19 cellular contexts compared by ENCODE assay signal in the genomic region with DNA sequence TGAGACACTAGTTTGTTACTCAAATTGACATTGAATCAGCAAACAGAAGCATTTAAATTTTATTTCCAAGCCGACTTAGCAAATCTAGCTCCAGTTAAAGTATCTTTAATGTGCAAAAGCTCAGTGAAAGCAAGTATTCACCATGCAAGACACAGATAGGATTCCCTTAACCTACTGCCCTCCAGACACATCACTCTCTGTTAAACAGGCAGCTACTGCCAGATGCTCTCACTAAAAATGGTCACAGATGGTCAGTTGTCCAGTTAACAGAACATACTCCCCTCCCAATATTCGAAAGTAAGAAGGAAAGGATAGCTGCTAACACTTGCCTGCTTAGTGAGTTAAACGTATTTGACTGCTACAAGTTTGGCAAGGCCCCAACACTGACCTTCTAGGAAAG.
"Had no signal": no experiment of that assay in that cellular context is flagged by ENCODE, and none has a peak within 500 bp of the region (broad histone marks: within the 10 kb centered on the region; RNA-seq: fewer than 3 reads in every experiment).

No MANE protein-coding gene starts in this region.

- H3K9me3 ChIP-seq: esophagus muscularis mucosa, gastrocnemius medialis, mucosa of descending colon, suprapubic skin, tibial nerve, uterus had no signal

- H3K4me3 ChIP-seq: esophagus muscularis mucosa, gastrocnemius medialis, mucosa of descending colon, suprapubic skin, tibial nerve, uterus had no signal

- ATAC-seq: activated CD8-positive, alpha-beta T cell treated with anti-CD3 and anti-CD28 coated beads, Interleukin-2, amount 10 ng/mL, durations not matched to agents 7 days and 5 days; activated naive CD8-positive, alpha-beta T cell treated with anti-CD3 and anti-CD28 coated beads, Interleukin-2, amount 50 U/mL, for 24 hours; gastrocnemius medialis; mucosa of descending colon; right cardiac atrium had no signal

- H3K27ac ChIP-seq: esophagus muscularis mucosa, gastrocnemius medialis, suprapubic skin, tibial nerve, uterus, WERI-Rb-1 had no signal

- DNase-seq: activated CD4-positive, alpha-beta T cell treated with anti-CD3 and anti-CD28 coated beads, Interleukin-2, amount 10 ng/mL, durations not matched to agents 7 days and 5 days; activated CD4-positive, CD25-positive, alpha-beta regulatory T cell treated with anti-CD3 and anti-CD28 coated beads, Interleukin-2, amount 50 U/mL, for 72 hours; activated CD8-positive, alpha-beta T cell treated with anti-CD3 and anti-CD28 coated beads, Interleukin-2, amount 10 ng/mL, durations not matched to agents 7 days and 5 days; activated gamma-delta T cell; activated naive CD4-positive, alpha-beta T cell treated with anti-CD3 and anti-CD28 coated beads, Interleukin-2, amount 50 U/mL, for 16 hours; activated naive CD8-positive, alpha-beta T cell treated with anti-CD3 and anti-CD28 coated beads, Interleukin-2, amount 50 U/mL, for 24 hours; effector memory CD4-positive, alpha-beta T cell; gastrocnemius medialis; head of caudate nucleus; hypothalamus; mesenchymal stem cell; mucosa of descending colon; right cardiac atrium; T-helper 1 cell; uterus; WERI-Rb-1 had no signal

- H3K36me3 ChIP-seq: esophagus muscularis mucosa, gastrocnemius medialis, suprapubic skin, tibial nerve, uterus, WERI-Rb-1 had no signal

- H3K27me3 ChIP-seq: esophagus muscularis mucosa, gastrocnemius medialis, suprapubic skin, tibial nerve, uterus had no signal

- H3K4me1 ChIP-seq: esophagus muscularis mucosa, gastrocnemius medialis, suprapubic skin, tibial nerve, uterus had no signal
